ENCODE assay signal across 35 cellular contexts in the genomic region with DNA sequence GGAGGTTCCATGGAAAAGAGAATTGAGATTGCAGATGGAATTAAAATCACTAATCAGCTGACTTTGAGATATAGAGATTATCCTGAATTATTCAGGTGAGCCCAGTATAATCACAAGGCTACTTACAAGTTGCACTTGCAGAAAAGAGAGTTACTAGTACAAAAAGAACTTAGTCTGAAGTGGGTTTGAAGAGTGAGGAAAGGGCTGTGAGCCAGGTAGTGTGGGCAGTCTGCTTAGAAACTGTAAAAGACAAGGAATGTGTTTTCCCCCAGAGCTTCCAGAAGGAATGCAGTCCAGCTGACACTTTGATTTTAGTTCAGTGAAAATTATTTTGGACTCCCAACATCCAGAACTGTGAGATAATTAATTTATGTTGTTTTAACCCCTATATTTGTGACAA.
"Had no signal": no experiment of that assay in that cellular context is flagged by ENCODE, and none has a peak within 500 bp of the region (broad histone marks: within the 10 kb centered on the region; RNA-seq: fewer than 3 reads in every experiment).

No MANE protein-coding gene starts in this region.

- H3K27ac Mint-ChIP-seq: activated CD4-positive, alpha-beta T cell treated with anti-CD3 and anti-CD28 coated beads, Interleukin-2, amount 10 ng/mL, durations not matched to agents 24 days and 14 days; activated CD8-positive, alpha-beta T cell treated with anti-CD3 and anti-CD28 coated beads for 36 hours; activated naive CD4-positive, alpha-beta T cell treated with anti-CD3 and anti-CD28 coated beads, Interleukin-2, amount 50 U/mL, for 24 hours; activated naive CD8-positive, alpha-beta T cell treated with anti-CD3 and anti-CD28 coated beads, Interleukin-2, amount 10 ng/mL, durations not matched to agents 7 days and 5 days; activated T-cell treated with anti-CD3 and anti-CD28 coated beads, Interleukin-2, amount 50 U/mL, for 72 hours; activated T-helper 17 cell treated with anti-CD3 and anti-CD28 coated beads, Interleukin-2, amount 50 U/mL, for 72 hours; T-helper 1 cell treated with Interleukin-12 subunit alpha and Interleukin-12 subunit beta and Interleukin-4 antibody, amounts not matched to agents 30 μg/mL and 1 μg/mL, for 36 hours; T-helper 2 cell treated with Interferon-gamma antibody and Interleukin-4, amounts not matched to agents 5 μg/mL and 100 μg/mL, for 36 hours had no signal

- H3K4me3 Mint-ChIP-seq: activated CD4-positive, alpha-beta T cell treated with anti-CD3 and anti-CD28 coated beads, Interleukin-2, amount 10 ng/mL, durations not matched to agents 24 days and 14 days; activated CD8-positive, alpha-beta T cell treated with anti-CD3 and anti-CD28 coated beads for 36 hours; activated naive CD4-positive, alpha-beta T cell treated with anti-CD3 and anti-CD28 coated beads, Interleukin-2, amount 50 U/mL, for 24 hours; activated naive CD8-positive, alpha-beta T cell treated with anti-CD3 and anti-CD28 coated beads, Interleukin-2, amount 10 ng/mL, durations not matched to agents 7 days and 5 days; activated T-cell treated with anti-CD3 and anti-CD28 coated beads, Interleukin-2, amount 50 U/mL, for 72 hours; activated T-helper 17 cell treated with anti-CD3 and anti-CD28 coated beads, Interleukin-2, amount 50 U/mL, for 72 hours; T-helper 1 cell treated with Interleukin-12 subunit alpha and Interleukin-12 subunit beta and Interleukin-4 antibody, amounts not matched to agents 30 μg/mL and 1 μg/mL, for 36 hours; T-helper 2 cell treated with Interferon-gamma antibody and Interleukin-4, amounts not matched to agents 5 μg/mL and 100 μg/mL, for 36 hours had no signal

- DNase-seq: activated CD4-positive, alpha-beta T cell treated with anti-CD3 and anti-CD28 coated beads, Interleukin-2, amount 10 ng/mL, durations not matched to agents 24 days and 14 days; activated CD4-positive, alpha-beta T cell treated with anti-CD3 and anti-CD28 coated beads, Interleukin-2, amount 50 U/mL, for 4 hours; activated CD8-positive, alpha-beta T cell treated with anti-CD3 and anti-CD28 coated beads for 36 hours; activated effector memory CD4-positive, alpha-beta T cell treated with anti-CD3 and anti-CD28 coated beads, Interleukin-2, amount 50 U/mL, for 16 hours; activated naive CD4-positive, alpha-beta T cell; activated naive CD8-positive, alpha-beta T cell treated with anti-CD3 and anti-CD28 coated beads, Interleukin-2, amount 10 ng/mL, durations not matched to agents 7 days and 5 days; activated T-cell treated with anti-CD3 and anti-CD28 coated beads, Interleukin-2, amount 50 U/mL, for 1 hour; activated T-cell treated with anti-CD3 and anti-CD28 coated beads, Interleukin-2, amount 50 U/mL, for 72 hours; amygdala; MM.1S; MV-4-11; NCI-H1092; NCI-H1436 treated with DMSO at 0.1 percent for 48 hours; NCI-H1694 treated with DMSO at 0.1 percent for 48 hours; NCI-H2029; NCI-H2171 treated with DMSO at 0.1 percent for 48 hours; NCI-H2227 treated with DMSO at 0.1 percent for 48 hours; NCI-H446 treated with DMSO at 0.1 percent for 48 hours; NCI-H524; NCI-H69; NK-92 treated with Interleukin-12 subunit alpha and Interleukin-12 subunit beta, amount 100 ng/mL, for 24 hours; PC-3; Peyer's patch; RPMI8226; SHP77 treated with DMSO at 0.1 percent for 48 hours; SK-N-SH had no signal

- ATAC-seq: activated CD8-positive, alpha-beta T cell treated with anti-CD3 and anti-CD28 coated beads for 36 hours; activated T-cell treated with anti-CD3 and anti-CD28 coated beads, Interleukin-2, amount 50 U/mL, for 72 hours; activated T-helper 17 cell treated with anti-CD3 and anti-CD28 coated beads, Interleukin-2, amount 50 U/mL, for 72 hours; PC-3 had no signal

- H3K4me1 Mint-ChIP-seq: activated CD4-positive, alpha-beta T cell treated with anti-CD3 and anti-CD28 coated beads, Interleukin-2, amount 10 ng/mL, durations not matched to agents 24 days and 14 days; activated naive CD4-positive, alpha-beta T cell treated with anti-CD3 and anti-CD28 coated beads, Interleukin-2, amount 50 U/mL, for 24 hours; activated naive CD8-positive, alpha-beta T cell treated with anti-CD3 and anti-CD28 coated beads, Interleukin-2, amount 10 ng/mL, durations not matched to agents 7 days and 5 days; activated T-helper 17 cell treated with anti-CD3 and anti-CD28 coated beads, Interleukin-2, amount 50 U/mL, for 72 hours had no signal

- H3K36me3 ChIP-seq: ascending aorta, breast epithelium, Peyer's patch, SJSA1 had no signal

- H3K9me3 Mint-ChIP-seq: activated CD4-positive, alpha-beta T cell treated with anti-CD3 and anti-CD28 coated beads, Interleukin-2, amount 10 ng/mL, durations not matched to agents 24 days and 14 days; activated naive CD4-positive, alpha-beta T cell treated with anti-CD3 and anti-CD28 coated beads, Interleukin-2, amount 50 U/mL, for 24 hours; activated naive CD8-positive, alpha-beta T cell treated with anti-CD3 and anti-CD28 coated beads, Interleukin-2, amount 10 ng/mL, durations not matched to agents 7 days and 5 days; activated T-cell treated with anti-CD3 and anti-CD28 coated beads, Interleukin-2, amount 50 U/mL, for 72 hours; activated T-helper 17 cell treated with anti-CD3 and anti-CD28 coated beads, Interleukin-2, amount 50 U/mL, for 72 hours; T-helper 1 cell treated with Interleukin-12 subunit alpha and Interleukin-12 subunit beta and Interleukin-4 antibody, amounts not matched to agents 30 μg/mL and 1 μg/mL, for 36 hours; T-helper 2 cell treated with Interferon-gamma antibody and Interleukin-4, amounts not matched to agents 5 μg/mL and 100 μg/mL, for 36 hours had no signal

- FAIRE-seq: TTC549 had no signal

- H3K4me2 ChIP-seq: KMS-11, SK-N-SH had no signal

- H3K27me3 Mint-ChIP-seq: activated CD4-positive, alpha-beta T cell treated with anti-CD3 and anti-CD28 coated beads, Interleukin-2, amount 10 ng/mL, durations not matched to agents 24 days and 14 days; activated CD8-positive, alpha-beta T cell treated with anti-CD3 and anti-CD28 coated beads for 36 hours; activated naive CD4-positive, alpha-beta T cell treated with anti-CD3 and anti-CD28 coated beads, Interleukin-2, amount 50 U/mL, for 24 hours; activated naive CD8-positive, alpha-beta T cell treated with anti-CD3 and anti-CD28 coated beads, Interleukin-2, amount 10 ng/mL, durations not matched to agents 7 days and 5 days; activated T-helper 17 cell treated with anti-CD3 and anti-CD28 coated beads, Interleukin-2, amount 50 U/mL, for 72 hours had no signal

- H3K27ac ChIP-seq: ascending aorta, breast epithelium, KMS-11, Peyer's patch, SJSA1 had no signal

- H3K9me3 ChIP-seq: ascending aorta, breast epithelium, Peyer's patch, SJSA1, SK-N-SH had no signal

- H3K27me3 ChIP-seq: ascending aorta, breast epithelium, Peyer's patch had no signal

- H3K9ac ChIP-seq: KMS-11, SK-N-SH had no signal

- H3K4me1 ChIP-seq: ascending aorta, breast epithelium, Peyer's patch, SJSA1 had no signal

- H3K4me3 ChIP-seq: ascending aorta, breast epithelium, Peyer's patch, SJSA1 had no signal

- H3K36me3 Mint-ChIP-seq: activated naive CD4-positive, alpha-beta T cell treated with anti-CD3 and anti-CD28 coated beads, Interleukin-2, amount 50 U/mL, for 24 hours; activated naive CD8-positive, alpha-beta T cell treated with anti-CD3 and anti-CD28 coated beads, Interleukin-2, amount 10 ng/mL, durations not matched to agents 7 days and 5 days had no signal
